Comparison of ENCODE assay signal across 2 cellular contexts in genomic region chr7:155893176-155893575, GRCh38.
TF ChIP-seq lines count a peak whose summit lies in the region.

No MANE protein-coding gene starts in this region.

TF ChIP-seq in HepG2, 621 proteins besides CTCF, POLR2A, EP300 and RAD21:
- no peak for TF ChIP-seq KLF9 (CRISPR knock-in tag; IDR thresholded peaks at IDR 0.05; ENCODE audit: low read depth)
- TF ChIP-seq ZNF768 (CRISPR knock-in tag; IDR thresholded peaks at IDR 0.05), result peak; percentile 30; the same call in 1 of the 2 replicates

TF ChIP-seq in GM23338, 12 proteins besides CTCF, POLR2A, EP300 and RAD21:
- TF ChIP-seq EZH2 (IDR thresholded peaks at IDR 0.05; ENCODE audit: low read depth, unreplicated experiment), result no peak
- TF ChIP-seq ETS1 (IDR thresholded peaks at IDR 0.05), result no peak
- TF ChIP-seq REST (IDR thresholded peaks at IDR 0.05; ENCODE audit: unreplicated experiment), result no peak
- TF ChIP-seq STAT1 (IDR thresholded peaks at IDR 0.05; ENCODE audit: unreplicated experiment), result no peak
- no peak for TF ChIP-seq NANOG (IDR thresholded peaks at IDR 0.05; ENCODE audit: borderline replicate concordance)
- no peak for TF ChIP-seq ZNF331 (CRISPR knock-in tag; IDR thresholded peaks at IDR 0.05; ENCODE audit: low read depth)
- TF ChIP-seq, protein P1, sequence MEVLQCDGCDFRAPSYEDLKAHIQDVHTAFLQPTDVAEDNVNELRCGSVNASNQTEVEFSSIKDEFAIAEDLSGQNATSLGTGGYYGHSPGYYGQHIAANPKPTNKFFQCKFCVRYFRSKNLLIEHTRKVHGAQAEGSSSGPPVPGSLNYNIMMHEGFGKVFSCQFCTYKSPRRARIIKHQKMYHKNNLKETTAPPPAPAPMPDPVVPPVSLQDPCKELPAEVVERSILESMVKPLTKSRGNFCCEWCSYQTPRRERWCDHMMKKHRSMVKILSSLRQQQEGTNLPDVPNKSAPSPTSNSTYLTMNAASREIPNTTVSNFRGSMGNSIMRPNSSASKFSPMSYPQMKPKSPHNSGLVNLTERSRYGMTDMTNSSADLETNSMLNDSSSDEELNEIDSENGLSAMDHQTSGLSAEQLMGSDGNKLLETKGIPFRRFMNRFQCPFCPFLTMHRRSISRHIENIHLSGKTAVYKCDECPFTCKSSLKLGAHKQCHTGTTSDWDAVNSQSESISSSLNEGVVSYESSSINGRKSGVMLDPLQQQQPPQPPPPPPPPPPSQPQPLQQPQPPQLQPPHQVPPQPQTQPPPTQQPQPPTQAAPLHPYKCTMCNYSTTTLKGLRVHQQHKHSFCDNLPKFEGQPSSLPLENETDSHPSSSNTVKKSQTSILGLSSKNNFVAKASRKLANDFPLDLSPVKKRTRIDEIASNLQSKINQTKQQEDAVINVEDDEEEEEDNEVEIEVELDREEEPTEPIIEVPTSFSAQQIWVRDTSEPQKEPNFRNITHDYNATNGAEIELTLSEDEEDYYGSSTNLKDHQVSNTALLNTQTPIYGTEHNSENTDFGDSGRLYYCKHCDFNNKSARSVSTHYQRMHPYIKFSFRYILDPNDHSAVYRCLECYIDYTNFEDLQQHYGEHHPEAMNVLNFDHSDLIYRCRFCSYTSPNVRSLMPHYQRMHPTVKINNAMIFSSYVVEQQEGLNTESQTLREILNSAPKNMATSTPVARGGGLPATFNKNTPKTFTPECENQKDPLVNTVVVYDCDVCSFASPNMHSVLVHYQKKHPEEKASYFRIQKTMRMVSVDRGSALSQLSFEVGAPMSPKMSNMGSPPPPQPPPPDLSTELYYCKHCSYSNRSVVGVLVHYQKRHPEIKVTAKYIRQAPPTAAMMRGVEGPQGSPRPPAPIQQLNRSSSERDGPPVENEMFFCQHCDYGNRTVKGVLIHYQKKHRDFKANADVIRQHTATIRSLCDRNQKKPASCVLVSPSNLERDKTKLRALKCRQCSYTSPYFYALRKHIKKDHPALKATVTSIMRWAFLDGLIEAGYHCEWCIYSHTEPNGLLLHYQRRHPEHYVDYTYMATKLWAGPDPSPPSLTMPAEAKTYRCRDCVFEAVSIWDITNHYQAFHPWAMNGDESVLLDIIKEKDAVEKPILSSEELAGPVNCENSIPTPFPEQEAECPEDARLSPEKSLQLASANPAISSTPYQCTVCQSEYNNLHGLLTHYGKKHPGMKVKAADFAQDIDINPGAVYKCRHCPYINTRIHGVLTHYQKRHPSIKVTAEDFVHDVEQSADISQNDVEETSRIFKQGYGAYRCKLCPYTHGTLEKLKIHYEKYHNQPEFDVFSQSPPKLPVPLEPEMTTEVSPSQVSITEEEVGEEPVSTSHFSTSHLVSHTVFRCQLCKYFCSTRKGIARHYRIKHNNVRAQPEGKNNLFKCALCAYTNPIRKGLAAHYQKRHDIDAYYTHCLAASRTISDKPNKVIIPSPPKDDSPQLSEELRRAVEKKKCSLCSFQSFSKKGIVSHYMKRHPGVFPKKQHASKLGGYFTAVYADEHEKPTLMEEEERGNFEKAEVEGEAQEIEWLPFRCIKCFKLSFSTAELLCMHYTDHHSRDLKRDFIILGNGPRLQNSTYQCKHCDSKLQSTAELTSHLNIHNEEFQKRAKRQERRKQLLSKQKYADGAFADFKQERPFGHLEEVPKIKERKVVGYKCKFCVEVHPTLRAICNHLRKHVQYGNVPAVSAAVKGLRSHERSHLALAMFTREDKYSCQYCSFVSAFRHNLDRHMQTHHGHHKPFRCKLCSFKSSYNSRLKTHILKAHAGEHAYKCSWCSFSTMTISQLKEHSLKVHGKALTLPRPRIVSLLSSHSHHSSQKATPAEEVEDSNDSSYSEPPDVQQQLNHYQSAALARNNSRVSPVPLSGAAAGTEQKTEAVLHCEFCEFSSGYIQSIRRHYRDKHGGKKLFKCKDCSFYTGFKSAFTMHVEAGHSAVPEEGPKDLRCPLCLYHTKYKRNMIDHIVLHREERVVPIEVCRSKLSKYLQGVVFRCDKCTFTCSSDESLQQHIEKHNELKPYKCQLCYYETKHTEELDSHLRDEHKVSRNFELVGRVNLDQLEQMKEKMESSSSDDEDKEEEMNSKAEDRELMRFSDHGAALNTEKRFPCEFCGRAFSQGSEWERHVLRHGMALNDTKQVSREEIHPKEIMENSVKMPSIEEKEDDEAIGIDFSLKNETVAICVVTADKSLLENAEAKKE (CRISPR knock-in tag; IDR thresholded peaks at IDR 0.05), result no peak
- TF ChIP-seq CREB1 (CRISPR knock-in tag; IDR thresholded peaks at IDR 0.05; ENCODE audit: low read depth), result no peak
- no peak for TF ChIP-seq EZH2phosphoT487 (IDR thresholded peaks at IDR 0.05; ENCODE audit: unreplicated experiment)
